22 cellular contexts compared by ENCODE assay signal in the genomic region with DNA sequence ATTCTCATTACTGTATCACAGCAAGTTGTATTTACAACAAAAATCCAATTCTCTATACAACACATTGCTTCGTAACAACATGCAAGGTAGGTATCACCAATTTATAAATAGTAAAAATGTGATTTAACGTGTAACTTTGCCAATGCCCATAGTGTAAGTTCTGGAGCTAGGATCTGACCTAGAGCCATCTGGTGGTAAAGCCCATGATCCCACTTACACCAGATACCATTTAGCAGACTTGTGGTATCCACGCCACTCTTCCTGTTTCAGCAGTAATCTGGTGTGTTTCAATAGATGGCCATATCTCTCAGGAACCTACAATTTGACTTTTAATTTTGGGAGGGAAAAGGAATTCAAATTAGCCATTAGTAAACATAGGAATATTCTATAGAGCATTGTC. TPM values are rescaled to one million over a fixed set of nuclear protein-coding genes. Genes with fewer than 3 reads are reported as not detected.
DNase-seq lines count a peak whose midpoint lies in the region; ATAC-seq, FAIRE-seq and TF ChIP-seq lines count a peak whose summit lies in the region.
"Had no signal": no experiment of that assay in that cellular context is flagged by ENCODE, and none has a peak within 500 bp of the region (broad histone marks: within the 10 kb centered on the region; RNA-seq: fewer than 3 reads in every experiment).

No MANE protein-coding gene starts in this region.

- no peaks in the 10 kb centered on the region for H3K79me1 ChIP-seq in H9 (ENCODE audit: insufficient read depth, low read depth, low read length, poor library complexity, severe bottlenecking)
- H3K79me1 ChIP-seq in H1 (ENCODE audit: low read depth, low read length) = no peaks in the 10 kb centered on the region

- H3K4me1 Mint-ChIP-seq in H9 (no peaks in the 10 kb centered on the region), progenitor cell of endocrine pancreas (ENCODE audit: low read depth) (no peaks in the 10 kb centered on the region), HFFc6 (ENCODE audit: low read depth) (no peaks in the 10 kb centered on the region)
- H3K4me1 Mint-ChIP-seq: stimulated activated naive CD8-positive, alpha-beta T cell treated with anti-CD3 and anti-CD28 coated beads, Interleukin-15, amount 100 ng/mL, for 72 hours had no signal

- H3K27ac ChIP-seq in H9 (ENCODE audit: insufficient read length, low read depth, low read length) (no peak overlapping the region), H1 (ENCODE audit: low read depth, low read length) (no peak overlapping the region)
- H3K27ac ChIP-seq: coronary artery, HL-60, SJSA1 had no signal

- H4K20me1 ChIP-seq in H9 (ENCODE audit: control insufficient read depth, insufficient read depth, insufficient read length) (no peaks in the 10 kb centered on the region), H1 (replicated peaks in 1 of 2; ENCODE audit: control insufficient read depth in 1 of 2, insufficient read depth in 2 of 2, low read length in 2 of 2) (no peaks in the 10 kb centered on the region)

- peaks cover 0 to 3% of the 10 kb centered on the region in 2 experiments; a peak in 1 of 5 replicates for H3K9me3 Mint-ChIP-seq in H9
- H3K9me3 Mint-ChIP-seq in progenitor cell of endocrine pancreas (ENCODE audit: low read depth) = no peaks in the 10 kb centered on the region
- no peaks in the 10 kb centered on the region for H3K9me3 Mint-ChIP-seq in HFFc6
- H3K9me3 Mint-ChIP-seq: stimulated activated naive CD8-positive, alpha-beta T cell treated with anti-CD3 and anti-CD28 coated beads, Interleukin-15, amount 100 ng/mL, for 72 hours had no signal

- no peaks in the 10 kb centered on the region for H3K36me3 Mint-ChIP-seq in H9 (ENCODE audit: insufficient read depth in 1 of 3, low read depth in 3 of 3)
- no peaks in the 10 kb centered on the region for H3K36me3 Mint-ChIP-seq in progenitor cell of endocrine pancreas (ENCODE audit: insufficient read depth)
- H3K36me3 Mint-ChIP-seq in HFFc6 (ENCODE audit: low read depth) = no peaks in the 10 kb centered on the region

- H3K4me3 Mint-ChIP-seq in H9 (no peak overlapping the region), progenitor cell of endocrine pancreas (ENCODE audit: low read depth) (no peak overlapping the region), HFFc6 (no peak overlapping the region)
- H3K4me3 Mint-ChIP-seq: stimulated activated naive CD8-positive, alpha-beta T cell treated with anti-CD3 and anti-CD28 coated beads, Interleukin-15, amount 100 ng/mL, for 72 hours had no signal

- TF ChIP-seq RAD21 in H1 (IDR thresholded peaks at IDR 0.05 in 1 of 2, conservative IDR thresholded peaks at IDR 0.05 in 1 of 2; ENCODE audit: low read depth in 2 of 2, low read length in 2 of 2) = peak in 1 of 2 experiments; percentile 35; a peak in 1 of 4 replicates

- H3K4me2 ChIP-seq in H9 (ENCODE audit: insufficient read depth, insufficient read length, low read length) (no peak overlapping the region), H1 (ENCODE audit: insufficient read depth in 1 of 2, low read depth in 2 of 2, low read length in 2 of 2) (no peak overlapping the region)

- H3K27ac Mint-ChIP-seq in H9 (no peak overlapping the region), progenitor cell of endocrine pancreas (no peak overlapping the region), HFFc6 (no peak overlapping the region)
- H3K27ac Mint-ChIP-seq: stimulated activated naive CD8-positive, alpha-beta T cell treated with anti-CD3 and anti-CD28 coated beads, Interleukin-15, amount 100 ng/mL, for 72 hours had no signal

- H4K8ac ChIP-seq in H9 (replicated peaks; ENCODE audit: insufficient read length, low read depth, low read length) (no peak overlapping the region), H1 (ENCODE audit: extremely low read depth, insufficient read depth, low read length) (no peak overlapping the region)

- H3K18ac ChIP-seq in H9 (ENCODE audit: insufficient read length, low read depth, low read length) (no peak overlapping the region), H1 (ENCODE audit: extremely low read depth, low read length) (no peak overlapping the region)

- H2BK120ac ChIP-seq in H9 (ENCODE audit: low read depth, low read length, poor library complexity, severe bottlenecking) (no peak overlapping the region), H1 (replicated peaks; ENCODE audit: low read depth, low read length) (no peak overlapping the region)

- H3K9me3 ChIP-seq in H9 (ENCODE audit: control insufficient read depth, low read depth, low read length) (no peaks in the 10 kb centered on the region), H1 (ENCODE audit: insufficient read depth in 2 of 2, low read depth in 1 of 2, low read length in 1 of 2) (no peaks in the 10 kb centered on the region)
- H3K9me3 ChIP-seq: SJSA1 had no signal

- H3K56ac ChIP-seq in H9 (ENCODE audit: insufficient read length, low read depth, low read length) (no peak overlapping the region), H1 (replicated peaks; ENCODE audit: insufficient read length, low read depth, low read length) (no peak overlapping the region)

- CTCF ChIA-PET in H1 (lab: Charles Lee; ENCODE audit: partially characterized antibody) = interaction anchor here (0.7 to 1.0 kb wide), 3 partner anchors 20 to 336 kb away, joined by 3 read pairs; no protein-coding TSS in a partner anchor

- H3K4me1 ChIP-seq in H9 (ENCODE audit: insufficient read depth, low read length) = no peaks in the 10 kb centered on the region
- no peaks in the 10 kb centered on the region for H3K4me1 ChIP-seq in H1 (replicated peaks in 1 of 4; ENCODE audit: control insufficient read depth in 3 of 4, insufficient read depth in 4 of 4, low read length in 3 of 4)
- H3K4me1 ChIP-seq: SJSA1 had no signal

- no peaks in the 10 kb centered on the region for H3K27me3 ChIP-seq in H9 (ENCODE audit: insufficient read depth, low read length)
- H3K27me3 ChIP-seq in H1 (replicated peaks in 1 of 4; ENCODE audit: control insufficient read depth in 3 of 4, extremely low read depth in 1 of 4, insufficient read depth in 3 of 4, low read length in 3 of 4) = no peaks in the 10 kb centered on the region

- H3K23me2 ChIP-seq in H9 (ENCODE audit: insufficient read length, low read depth, low read length, poor library complexity, severe bottlenecking) (no peaks in the 10 kb centered on the region), H1 (ENCODE audit: low read depth, low read length) (no peaks in the 10 kb centered on the region)

- H3K79me2 ChIP-seq in H9 (ENCODE audit: insufficient read depth, low read length) (no peaks in the 10 kb centered on the region), H1 (ENCODE audit: control insufficient read depth in 1 of 2, insufficient read depth in 2 of 2, low read length in 2 of 2) (no peaks in the 10 kb centered on the region)

- no peaks in the 10 kb centered on the region for H3K36me3 ChIP-seq in H1 (ENCODE audit: control insufficient read depth in 2 of 4, insufficient read depth in 4 of 4, low read length in 3 of 4)
- H3K36me3 ChIP-seq: SJSA1 had no signal

- no peak for TF ChIP-seq EP300 in H1 (IDR thresholded peaks at IDR 0.05; ENCODE audit: borderline replicate concordance in 1 of 2, low read depth in 2 of 2, low read length in 2 of 2)

- H2AK5ac ChIP-seq in H9 (ENCODE audit: insufficient read length, low read length) (no peak overlapping the region), H1 (ENCODE audit: low read depth, low read length) (no peak overlapping the region)

- no peak overlapping the region for H2AFZ ChIP-seq in H9 (ENCODE audit: low read length)
- no peak overlapping the region for H2AFZ ChIP-seq in H1 (ENCODE audit: low read length)

- H2BK5ac ChIP-seq in H9 (ENCODE audit: insufficient read length, low read length) (no peak overlapping the region), H1 (ENCODE audit: low read depth, low read length) (no peak overlapping the region)

- POLR2A ChIA-PET in H1 (lab: Charles Lee; ENCODE audit: partially characterized antibody) = no interaction called here

- H3K4me3 ChIP-seq in AG10803 (ENCODE audit: low read length) (no peak overlapping the region), H1 (ENCODE audit: extremely low read depth in 1 of 4, insufficient read depth in 2 of 4, low read depth in 3 of 4, low read length in 4 of 4) (no peak overlapping the region)
- H3K4me3 ChIP-seq: coronary artery, SJSA1 had no signal

- no peak for TF ChIP-seq POLR2A in H1 (IDR thresholded peaks at IDR 0.05; ENCODE audit: control extremely low read depth in 1 of 2, low read depth in 2 of 2, low read length in 2 of 2)

- H2BK20ac ChIP-seq in H9 (ENCODE audit: low read depth, low read length, poor library complexity, severe bottlenecking) = no peak overlapping the region
- H2BK20ac ChIP-seq in H1 (ENCODE audit: low read length) = no peak overlapping the region

- no peak overlapping the region for H3T11ph ChIP-seq in H9 (ENCODE audit: low read length)

- H3K9ac ChIP-seq in H9 (ENCODE audit: extremely low read depth, insufficient read length, low read length) (no peak overlapping the region), H1 (replicated peaks in 1 of 4; ENCODE audit: extremely low read depth in 1 of 4, low read depth in 3 of 4, low read length in 3 of 4) (no peak overlapping the region)

- no peak for ATAC-seq in GM18858 (IDR thresholded peaks at IDR 0.05; ENCODE audit: unreplicated experiment)
- ATAC-seq: left lobe of liver; stimulated activated naive CD8-positive, alpha-beta T cell treated with anti-CD3 and anti-CD28 coated beads, Interleukin-15, amount 100 ng/mL, for 72 hours had no signal

- TF ChIP-seq CTCF in AG10803 (conservative IDR thresholded peaks at IDR 0.05; ENCODE audit: low read length) = peak; percentile 21; the same call in 1 of the 2 replicates
- peak; percentile 48; the same call in 2 of the 3 replicates for TF ChIP-seq CTCF in H9 (conservative IDR thresholded peaks at IDR 0.05)
- peak in 2 of 3 experiments; percentile 15 to 29; a peak in 2 of 4 replicates for TF ChIP-seq CTCF in H1 (IDR thresholded peaks at IDR 0.05; ENCODE audit: control extremely low read depth in 1 of 3, insufficient read depth in 1 of 3, low read depth in 1 of 3, low read length in 3 of 3)
- no peak for TF ChIP-seq CTCF in progenitor cell of endocrine pancreas (IDR thresholded peaks at IDR 0.05; ENCODE audit: unreplicated experiment)
- TF ChIP-seq CTCF in HFFc6 (IDR thresholded peaks at IDR 0.05) = no peak

- WGBS in H9 (ENCODE audit: extremely low coverage, insufficient read length, low lambda C conversion rate) = no CpG with 5 or more reads among the region's 3 CpGs
- 71% methylated on average over 3 of the region's 3 CpGs; no CpG with 5 or more reads in 1 of the 2 experiments for WGBS in H1 (ENCODE audit: extremely low coverage in 1 of 2, insufficient coverage in 1 of 2, insufficient read length in 1 of 2, insufficient replicate concordance in 2 of 2, low coverage in 1 of 2, low lambda C conversion rate in 2 of 2, missing lambda C conversion rate in 1 of 2), 2 experiments

- H2BK12ac ChIP-seq in H9 (ENCODE audit: insufficient read length, low read depth, low read length) = no peak overlapping the region
- no peak overlapping the region for H2BK12ac ChIP-seq in H1 (ENCODE audit: low read depth, low read length)

- no peak overlapping the region for H4K91ac ChIP-seq in H9 (ENCODE audit: insufficient read length, low read depth, low read length)
- no peak overlapping the region for H4K91ac ChIP-seq in H1 (replicated peaks; ENCODE audit: insufficient read length, low read length)

- H3K27me3 Mint-ChIP-seq in H9 (ENCODE audit: low read depth) = no peaks in the 10 kb centered on the region
- H3K27me3 Mint-ChIP-seq in progenitor cell of endocrine pancreas = no peaks in the 10 kb centered on the region
- H3K27me3 Mint-ChIP-seq in HFFc6 (ENCODE audit: insufficient read depth) = peaks cover 4% of the 10 kb centered on the region
- H3K27me3 Mint-ChIP-seq: stimulated activated naive CD8-positive, alpha-beta T cell treated with anti-CD3 and anti-CD28 coated beads, Interleukin-15, amount 100 ng/mL, for 72 hours had no signal

- no peak for DNase-seq in AG10803 (ENCODE audit: low read depth)
- no peak for DNase-seq in H9
- DNase-seq in OCI-M1 (lab: John Stamatoyannopoulos, UW) = peak; percentile 32
- no peak for DNase-seq in H1 (ENCODE audit: low read depth in 1 of 2, low spot score in 2 of 2)
- no peak for DNase-seq in progenitor cell of endocrine pancreas (ENCODE audit: low spot score, unreplicated experiment)
- no peak for DNase-seq in GOT3 (lab: John Stamatoyannopoulos, UW)
- DNase-seq in HFFc6 = no peak
- DNase-seq: activated gamma-delta T cell treated with Interleukin-2 at 50 U/mL for 16 hours; aorta; EL; erythroblast; Karpas-422; NCI-H2081 treated with DMSO at 0.1 percent for 48 hours; NCI-H748 treated with DMSO at 0.1 percent for 48 hours; stimulated activated naive CD8-positive, alpha-beta T cell treated with anti-CD3 and anti-CD28 coated beads, Interleukin-15, amount 100 ng/mL, for 72 hours had no signal

- H4K5ac ChIP-seq in H9 (ENCODE audit: insufficient read length, low read depth, low read length) = no peak overlapping the region
- H4K5ac ChIP-seq in H1 (ENCODE audit: insufficient read length, low read depth, low read length) = no peak overlapping the region

- H3K14ac ChIP-seq in H9 (ENCODE audit: insufficient read depth, low read length) (no peak overlapping the region), H1 (ENCODE audit: insufficient read length) (no peak overlapping the region)

- no peak overlapping the region for H2BK15ac ChIP-seq in H9 (ENCODE audit: low read depth, low read length)
- no peak overlapping the region for H2BK15ac ChIP-seq in H1 (ENCODE audit: low read length)

- H3K4ac ChIP-seq in H9 (ENCODE audit: low read depth, low read length) (no peak overlapping the region), H1 (replicated peaks; ENCODE audit: insufficient read length, low read depth, low read length) (no peak overlapping the region)

- H3K23ac ChIP-seq in H9 (ENCODE audit: insufficient read length, low read depth, low read length) = no peak overlapping the region
- H3K23ac ChIP-seq in H1 (ENCODE audit: insufficient read length) = no peak overlapping the region

- peak; percentile 48 for FAIRE-seq in H1 (lab: Jason Lieb, UNC)
- FAIRE-seq: GM12892 had no signal

RNA-seq across cellular contexts. Expression of gene SETSIP, which starts 10.2 kb away (rescaled TPM):
- total RNA-seq in H9 (2021) = 0.35 TPM in 2 replicates
- total RNA-seq in H1 (2021; fragmentation: NEBNext Ultra II Directional; extraction: Animal tissue kit (Norgen Biotek cat#: 25700)) = not detected in 2 replicates
- 0.14 TPM in 1 of 2 replicates, not detected in the other for polyA plus RNA-seq in H1 (2011; rRNA removed)
- 0.12 TPM for polyA plus RNA-seq in H1 (2011; cell fraction: cytosol; rRNA removed)
- polyA plus RNA-seq in H1 (2011; cell fraction: nucleus; rRNA removed) = not detected
- polyA plus RNA-seq in H1 (2012, experiment 1 of 2) = 1.1 to 2.0 TPM (median 1.2 TPM) in 4 replicates
- 2.3 TPM for polyA plus RNA-seq in H1 (2012, experiment 2 of 2)
- 1.0 TPM for polyA plus RNA-seq in H1 (2013, experiment 1 of 2)
- polyA plus RNA-seq in H1 (2013, experiment 2 of 2) = 1.6 TPM
- 0.20 TPM in 1 of 2 replicates, not detected in the other for polyA minus RNA-seq in H1 (2011; rRNA and poly(A)+ RNA removed)
- not detected for polyA minus RNA-seq in H1 (2011; cell fraction: cytosol; rRNA and poly(A)+ RNA removed)
- not detected for polyA minus RNA-seq in H1 (2011; cell fraction: nucleus; rRNA and poly(A)+ RNA removed)
- total RNA-seq in progenitor cell of endocrine pancreas = not detected in 2 replicates
- total RNA-seq in HFFc6 (2021; fragmentation: NEBNext Ultra II Directional; extraction: Animal tissue kit (Norgen Biotek cat#: 25700)) = not detected
- total RNA-seq: aorta, left lobe of liver, posterior vena cava, SJSA1 had no signal

RNA-seq across cellular contexts. Expression of gene BTBD8, which starts 15.1 kb away (rescaled TPM):
- total RNA-seq in H9 (2021) (1.4 and 1.7 TPM in 2 replicates), progenitor cell of endocrine pancreas (7.7 and 8.2 TPM in 2 replicates)
- 1.8 and 2.5 TPM in 2 replicates for total RNA-seq in H1 (2021; fragmentation: NEBNext Ultra II Directional; extraction: Animal tissue kit (Norgen Biotek cat#: 25700))
- polyA plus RNA-seq in H1 (2011; rRNA removed) = 0.41 and 0.44 TPM in 2 replicates
- polyA plus RNA-seq in H1 (2011; cell fraction: cytosol; rRNA removed) = 0.90 TPM
- 0.34 TPM for polyA plus RNA-seq in H1 (2011; cell fraction: nucleus; rRNA removed)
- 0.59 to 1.5 TPM (median 1.0 TPM) in 4 replicates for polyA plus RNA-seq in H1 (2012, experiment 1 of 2)
- 0.09 TPM for polyA plus RNA-seq in H1 (2012, experiment 2 of 2)
- polyA plus RNA-seq in H1 (2013, experiment 1 of 2) = 1.5 TPM
- polyA plus RNA-seq in H1 (2013, experiment 2 of 2) = 1.3 TPM
- polyA minus RNA-seq in H1 (2011; rRNA and poly(A)+ RNA removed) = 2.2 and 2.6 TPM in 2 replicates
- 2.5 TPM for polyA minus RNA-seq in H1 (2011; cell fraction: cytosol; rRNA and poly(A)+ RNA removed)
- polyA minus RNA-seq in H1 (2011; cell fraction: nucleus; rRNA and poly(A)+ RNA removed) = 4.5 TPM
- total RNA-seq in HFFc6 (2021; fragmentation: NEBNext Ultra II Directional; extraction: Animal tissue kit (Norgen Biotek cat#: 25700)) = 1 to 10 TPM in 3 of 6 experiments, under 1 TPM in 3; 0.82 to 1.8 (median 1.0) TPM

RNA-seq across cellular contexts. Expression of gene EPHX4, which starts 35.3 kb away (rescaled TPM):
- total RNA-seq in H9 (2021) (0.70 and 0.72 TPM in 2 replicates), progenitor cell of endocrine pancreas (0.65 and 0.95 TPM in 2 replicates)
- total RNA-seq in H1 (2021; fragmentation: NEBNext Ultra II Directional; extraction: Animal tissue kit (Norgen Biotek cat#: 25700)) = 0.88 TPM in 2 replicates
- 0.27 and 0.44 TPM in 2 replicates for polyA plus RNA-seq in H1 (2011; rRNA removed)
- polyA plus RNA-seq in H1 (2011; cell fraction: cytosol; rRNA removed) = 0.56 TPM
- polyA plus RNA-seq in H1 (2011; cell fraction: nucleus; rRNA removed) = 0.33 TPM
- 0.29 to 0.73 TPM (median 0.55 TPM) in 4 replicates for polyA plus RNA-seq in H1 (2012, experiment 1 of 2)
- 0.63 TPM for polyA plus RNA-seq in H1 (2012, experiment 2 of 2)
- 1.7 TPM for polyA plus RNA-seq in H1 (2013, experiment 1 of 2)
- polyA plus RNA-seq in H1 (2013, experiment 2 of 2) = 2.1 TPM
- polyA minus RNA-seq in H1 (2011; rRNA and poly(A)+ RNA removed) = 0.13 TPM in 1 of 2 replicates, not detected in the other
- not detected for polyA minus RNA-seq in H1 (2011; cell fraction: cytosol; rRNA and poly(A)+ RNA removed)
- 0.60 TPM for polyA minus RNA-seq in H1 (2011; cell fraction: nucleus; rRNA and poly(A)+ RNA removed)
- total RNA-seq in HFFc6 (2021; fragmentation: NEBNext Ultra II Directional; extraction: Animal tissue kit (Norgen Biotek cat#: 25700)) = under 1 TPM in 2 of 6 experiments, not detected in 4; 0.21 to 0.31 TPM
- total RNA-seq: left lobe of liver, SJSA1 had no signal
- polyA plus RNA-seq: aorta had no signal

Comparison
In these comparisons a context has a peak if more than half of its experiments do, and no peak if none do; other contexts are left out.
1. CTCF ChIP-seq: peak in AG10803 (single experiment), H9 (single experiment) and H1 (2 of 3); none in progenitor cell of endocrine pancreas (single experiment) and HFFc6 (single experiment).